8 cellular contexts compared by ENCODE assay signal in the genomic region with DNA sequence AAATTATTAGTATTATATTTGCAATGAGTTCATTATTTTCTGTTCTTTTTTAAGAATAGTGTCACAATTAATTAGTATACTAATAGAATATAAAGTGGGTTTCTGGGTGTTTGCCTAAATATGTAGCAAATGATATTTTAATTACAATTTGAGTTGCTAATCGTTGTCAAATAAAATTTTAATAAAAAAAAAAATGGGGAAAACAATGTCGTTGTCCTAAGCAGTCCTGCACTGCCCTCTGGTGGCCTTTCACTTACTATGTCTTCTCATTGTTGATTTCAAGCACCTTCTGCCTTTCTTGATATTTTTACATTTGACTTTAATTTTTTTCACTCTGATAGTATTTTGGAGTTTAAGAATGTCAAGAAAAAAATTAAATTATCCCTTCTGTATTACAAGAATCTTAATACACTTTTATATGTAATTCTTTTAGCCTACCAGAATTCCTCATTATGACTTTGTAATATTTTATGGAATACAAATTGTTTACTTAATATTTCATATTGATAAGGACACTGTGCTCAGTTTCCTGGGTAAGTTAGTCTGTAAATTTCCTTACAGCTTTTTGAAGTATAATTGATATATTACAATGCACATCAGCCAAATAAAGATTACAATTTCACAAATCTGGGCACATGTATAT.
A peak's percentile ranks its signal among the peaks of the same experiment; 100 is the strongest.
DNase-seq lines count a peak whose midpoint lies in the region; ATAC-seq and TF ChIP-seq lines count a peak whose summit lies in the region.

No MANE protein-coding gene starts in this region.

- no peaks in the 10 kb centered on the region for H3K36me3 ChIP-seq in MG63

- no peak overlapping the region for H3K27ac Mint-ChIP-seq in activated naive CD4-positive, alpha-beta T cell treated with anti-CD3 and anti-CD28 coated beads, Interleukin-2, amount 10 ng/mL, durations not matched to agents 7 days and 5 days
- no peak overlapping the region for H3K27ac Mint-ChIP-seq in type B pancreatic cell

- no peak overlapping the region for H3K4me3 Mint-ChIP-seq in activated naive CD4-positive, alpha-beta T cell treated with anti-CD3 and anti-CD28 coated beads, Interleukin-2, amount 10 ng/mL, durations not matched to agents 7 days and 5 days
- H3K4me3 Mint-ChIP-seq in type B pancreatic cell: no peak overlapping the region

- peak; percentile 87 for TF ChIP-seq CTCF in type B pancreatic cell (conservative IDR thresholded peaks at IDR 0.05)

- CTCF ChIA-PET in activated naive CD4-positive, alpha-beta T cell treated with anti-CD3 and anti-CD28 coated beads, Interleukin-2, amount 10 ng/mL, durations not matched to agents 7 days and 5 days (lab: Charles Lee): interaction anchor here (0.7 to 2.7 kb wide), 6 partner anchors 8 to 1734 kb away, joined by 3 to 11 read pairs (median 4); no protein-coding TSS in a partner anchor

- H3K4me1 Mint-ChIP-seq in activated naive CD4-positive, alpha-beta T cell treated with anti-CD3 and anti-CD28 coated beads, Interleukin-2, amount 10 ng/mL, durations not matched to agents 7 days and 5 days: no peaks in the 10 kb centered on the region
- H3K4me1 Mint-ChIP-seq in type B pancreatic cell (ENCODE audit: unreplicated experiment): no peaks in the 10 kb centered on the region

- H3K27me3 ChIP-seq in MG63 (no peaks in the 10 kb centered on the region; the same call in 1 of the 2 replicates), right cardiac atrium (ENCODE audit: control insufficient read depth, insufficient read depth) (no peaks in the 10 kb centered on the region)

- no peak overlapping the region for H3K27ac ChIP-seq in right cardiac atrium (ENCODE audit: low read length)

- no peaks in the 10 kb centered on the region for H3K27me3 Mint-ChIP-seq in activated naive CD4-positive, alpha-beta T cell treated with anti-CD3 and anti-CD28 coated beads, Interleukin-2, amount 10 ng/mL, durations not matched to agents 7 days and 5 days
- peaks cover 19% of the 10 kb centered on the region for H3K27me3 Mint-ChIP-seq in type B pancreatic cell

- H3K4me3 ChIP-seq in MG63 (no peak overlapping the region), right cardiac atrium (ENCODE audit: low read length) (no peak overlapping the region)

- WGBS in right cardiac atrium: 7% methylated on average over 2 of the region's 2 CpGs

- DNase-seq in activated naive CD4-positive, alpha-beta T cell treated with anti-CD3 and anti-CD28 coated beads, Interleukin-2, amount 10 ng/mL, durations not matched to agents 7 days and 5 days: peak; percentile 47
- no peak for DNase-seq in activated naive CD4-positive, alpha-beta T cell (lab: John Stamatoyannopoulos, UW)
- DNase-seq in MG63 (peak; percentile 29), right cardiac atrium (peak in 2 of 3 donors; percentile 31 to 70), type B pancreatic cell (ENCODE audit: extremely low spot score, unreplicated experiment) (no peak)
- peak; percentile 23 to 32 for DNase-seq in activated CD4-positive, alpha-beta T cell treated with anti-CD3 and anti-CD28 coated beads, Interleukin-2, amount 50 U/mL, for 48 hours

- peaks cover 2% of the 10 kb centered on the region for H3K36me3 Mint-ChIP-seq in activated naive CD4-positive, alpha-beta T cell treated with anti-CD3 and anti-CD28 coated beads, Interleukin-2, amount 10 ng/mL, durations not matched to agents 7 days and 5 days
- no peaks in the 10 kb centered on the region for H3K36me3 Mint-ChIP-seq in type B pancreatic cell

- peaks cover 18% of the 10 kb centered on the region for H3K9me3 ChIP-seq in MG63
- H3K9me3 ChIP-seq in right cardiac atrium (ENCODE audit: control insufficient read depth, low read length): no peaks in the 10 kb centered on the region

- no peak for ATAC-seq in right cardiac atrium
- no peak for ATAC-seq in HG02884 (IDR thresholded peaks at IDR 0.05; ENCODE audit: unreplicated experiment)
- no peak for ATAC-seq in GM19023 (IDR thresholded peaks at IDR 0.05; ENCODE audit: unreplicated experiment)

- peaks cover 31% of the 10 kb centered on the region for H3K9me3 Mint-ChIP-seq in activated naive CD4-positive, alpha-beta T cell treated with anti-CD3 and anti-CD28 coated beads, Interleukin-2, amount 10 ng/mL, durations not matched to agents 7 days and 5 days
- peaks cover 4% of the 10 kb centered on the region for H3K9me3 Mint-ChIP-seq in type B pancreatic cell

- H3K4me1 ChIP-seq in right cardiac atrium (ENCODE audit: control insufficient read depth, insufficient read depth, low read length): no peaks in the 10 kb centered on the region

- intact Hi-C loops in right cardiac atrium (cut with DNase I): no loop called here

Comparison
In these comparisons a context has a peak if more than half of its experiments do, and no peak if none do; other contexts are left out.
1. DNase-seq: peak in activated naive CD4-positive, alpha-beta T cell treated with anti-CD3 and anti-CD28 coated beads, Interleukin-2, amount 10 ng/mL, durations not matched to agents 7 days and 5 days (single experiment), MG63 (single experiment), activated CD4-positive, alpha-beta T cell treated with anti-CD3 and anti-CD28 coated beads, Interleukin-2, amount 50 U/mL, for 48 hours (2 of 2) and right cardiac atrium (2 of 3); none in activated naive CD4-positive, alpha-beta T cell (0 of 4) and type B pancreatic cell (single experiment).